7 cellular contexts compared by ENCODE assay signal in the genomic region with DNA sequence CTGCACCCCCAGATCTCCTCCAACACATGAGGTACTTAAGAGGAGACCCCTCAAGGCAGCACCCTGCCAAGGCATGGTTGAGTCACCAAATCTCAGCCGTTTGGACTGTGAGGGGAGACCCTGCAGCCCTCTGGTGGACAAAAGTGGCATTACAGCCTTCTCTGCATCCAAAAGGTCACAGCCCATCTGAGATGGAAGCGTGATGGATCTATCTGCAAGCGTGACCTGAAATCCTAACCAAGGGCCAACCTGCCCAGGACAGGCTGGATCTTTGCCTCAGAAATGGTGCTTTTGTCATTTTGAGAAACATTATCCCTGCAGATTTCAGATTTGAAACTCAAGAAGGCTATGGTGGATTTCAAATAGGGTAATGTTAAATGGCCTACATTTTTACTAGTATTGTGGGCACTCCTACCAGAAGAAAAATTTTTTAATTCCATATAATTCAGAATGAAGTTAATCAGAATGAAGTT. TPM values are rescaled to one million over a fixed set of nuclear protein-coding genes. Genes with fewer than 3 reads are reported as not detected.
A peak's percentile ranks its signal among the peaks of the same experiment; 100 is the strongest.
DNase-seq lines count a peak whose midpoint lies in the region; ATAC-seq and TF ChIP-seq lines count a peak whose summit lies in the region.

No MANE protein-coding gene starts in this region.

- H3K4me3 ChIP-seq in GM12865 (ENCODE audit: low read depth, low read length) (no peak overlapping the region), RWPE2 (ENCODE audit: severe bottlenecking) (no peak overlapping the region), thoracic aorta (no peak overlapping the region)

- H3K4me1 ChIP-seq in RWPE2 (ENCODE audit: insufficient read depth, poor library complexity, severe bottlenecking) (no peaks in the 10 kb centered on the region), thoracic aorta (ENCODE audit: control insufficient read depth in 1 of 2, low read depth in 2 of 2) (peaks cover 3 to 24% of the 10 kb centered on the region in 2 donors)

- TF ChIP-seq CTCF in GM12865 (IDR thresholded peaks at IDR 0.05; ENCODE audit: insufficient read depth, low read depth, low read length, missing control alignments) (peak; percentile 96), RWPE2 (IDR thresholded peaks at IDR 0.05; ENCODE audit: poor library complexity, severe bottlenecking) (peak; percentile 93), omental fat pad (IDR thresholded peaks at IDR 0.05) (peak in 2 of 3 donors; percentile 32 to 56), thoracic aorta (IDR thresholded peaks at IDR 0.05) (peak; percentile 89)

- DNase-seq in GM12865 (ENCODE audit: low read depth), result peak; percentile 79
- DNase-seq in HS-27A (ENCODE audit: low read depth), result peak; percentile 36
- peak; percentile 78 for DNase-seq in RWPE2 (ENCODE audit: low spot score)
- DNase-seq in activated effector memory CD4-positive, alpha-beta T cell treated with Interleukin-2 at 50 U/mL for 16 hours, result peak; percentile 65
- peak; percentile 46 for DNase-seq in foreskin melanocyte
- peak; percentile 98 for DNase-seq in omental fat pad (ENCODE audit: low spot score)
- peak; percentile 60 for DNase-seq in thoracic aorta (ENCODE audit: low spot score)

- H3K27me3 ChIP-seq in RWPE2 (ENCODE audit: insufficient read depth, poor library complexity, severe bottlenecking) (no peaks in the 10 kb centered on the region), thoracic aorta (replicated peaks; ENCODE audit: insufficient read depth) (no peaks in the 10 kb centered on the region)

- no peaks in the 10 kb centered on the region for H3K36me3 ChIP-seq in RWPE2 (ENCODE audit: low read depth)
- no peaks in the 10 kb centered on the region for H3K36me3 ChIP-seq in thoracic aorta

- H3K9me3 ChIP-seq in RWPE2 (ENCODE audit: severe bottlenecking), result no peaks in the 10 kb centered on the region
- no peaks in the 10 kb centered on the region for H3K9me3 ChIP-seq in thoracic aorta

- H3K27ac ChIP-seq in RWPE2 (ENCODE audit: poor library complexity, severe bottlenecking) (no peak overlapping the region), thoracic aorta (no peak overlapping the region)

- peak; percentile 88 for ATAC-seq in RWPE2 (ENCODE audit: low read depth)
- peak; percentile 65 for ATAC-seq in omental fat pad (ENCODE audit: low FRiP score)
- ATAC-seq in thoracic aorta (ENCODE audit: insufficient number of reproducible peaks, low FRiP score, low read depth), result peak; percentile 87

RNA-seq across cellular contexts. Expression of a gene that starts 23.7 kb away (rescaled TPM):
- total RNA-seq in omental fat pad (10 to 100 TPM; 29.8 to 57.0 (median 48.0) TPM), thoracic aorta (10 to 100 TPM; 18.0 to 20.6 TPM)

RNA-seq across cellular contexts. Expression of a gene that starts 58.9 kb away (rescaled TPM):
- 10 to 100 TPM; 10.6 to 17.7 (median 15.2) TPM for total RNA-seq in omental fat pad
- total RNA-seq in thoracic aorta, result 1 to 10 TPM; 5.5 to 6.9 TPM

Comparison
In these comparisons a context has a peak if more than half of its experiments do, and no peak if none do; other contexts are left out.
1. DNase-seq: peak in every context shown above with its lines; median percentile 98 in omental fat pad; 79 in GM12865; 78 in RWPE2; 65 in activated effector memory CD4-positive, alpha-beta T cell treated with Interleukin-2 at 50 U/mL for 16 hours; 60 in thoracic aorta; 46 in foreskin melanocyte; 36 in HS-27A.
2. CTCF ChIP-seq: peak in every context shown above with its lines; median percentile 96 in GM12865; 93 in RWPE2; 89 in thoracic aorta; 44 in omental fat pad.